ENCODE assay signal across 24 cellular contexts in genomic region chr7:131338990-131339389, GRCh38. TPM values are rescaled to one million over a fixed set of nuclear protein-coding genes. Genes with fewer than 3 reads are reported as not detected.
DNase-seq lines count a peak whose midpoint lies in the region; ATAC-seq, FAIRE-seq and TF ChIP-seq lines count a peak whose summit lies in the region.
"Had no signal": no experiment of that assay in that cellular context is flagged by ENCODE, and none has a peak within 500 bp of the region (broad histone marks: within the 10 kb centered on the region; RNA-seq: fewer than 3 reads in every experiment).

No MANE protein-coding gene starts in this region.

- peaks cover 14% of the 10 kb centered on the region for H3K4me1 ChIP-seq in HepG2 (ENCODE audit: insufficient read depth, low read length)
- peaks cover 0 to 22% (median 0%) of the 10 kb centered on the region in 4 donors for H3K4me1 ChIP-seq in right lobe of liver
- no peaks in the 10 kb centered on the region for H3K4me1 ChIP-seq in hepatocyte (ENCODE audit: insufficient read depth)
- peaks cover 2% of the 10 kb centered on the region in 2 donors for H3K4me1 ChIP-seq in small intestine (ENCODE audit: control insufficient read depth in 2 of 2, insufficient read depth in 1 of 2, low read depth in 1 of 2, low read length in 1 of 2)
- H3K4me1 ChIP-seq: A549, BE2C had no signal

- no peak overlapping the region for H3K4me3 ChIP-seq in HepG2 (replicated peaks in 1 of 3; ENCODE audit: insufficient read depth in 1 of 3, low read depth in 2 of 3, low read length in 3 of 3)
- no peak overlapping the region for H3K4me3 ChIP-seq in right lobe of liver
- H3K4me3 ChIP-seq in hepatocyte, result no peak overlapping the region
- no peak overlapping the region for H3K4me3 ChIP-seq in small intestine (ENCODE audit: low read depth in 1 of 2, low read length in 2 of 2)
- H3K4me3 ChIP-seq: A549; BLaER1 treated with 17β-estradiol and CSF1 and Interleukin-3, amounts not matched to agents 10 nM and 100 nM; GM12878; GM23248 had no signal

- TF ChIP-seq EP300 in HepG2 (IDR thresholded peaks at IDR 0.05; ENCODE audit: low read depth in 2 of 2, low read length in 2 of 2), result no peak
- TF ChIP-seq EP300 in HepG2 (CRISPR knock-in tag; IDR thresholded peaks at IDR 0.05; ENCODE audit: borderline replicate concordance), result no peak

- H3K27ac ChIP-seq in HepG2 (ENCODE audit: extremely low read length, insufficient read depth, low read length) (no peak overlapping the region), right lobe of liver (no peak overlapping the region), hepatocyte (peak overlapping the region; percentile 25), small intestine (ENCODE audit: low read depth in 1 of 2, low read length in 1 of 2) (peak overlapping the region in 1 of 2 donors; percentile 60)
- H3K27ac ChIP-seq: 22Rv1; A549; BLaER1 treated with 17β-estradiol and CSF1 and Interleukin-3, amounts not matched to agents 10 nM and 100 nM; GM23248 had no signal

- H2AFZ ChIP-seq in HepG2 (ENCODE audit: low read length), result no peak overlapping the region
- H2AFZ ChIP-seq in hepatocyte, result no peak overlapping the region
- H2AFZ ChIP-seq: GM23248 had no signal

- H3K79me2 ChIP-seq in HepG2 (ENCODE audit: insufficient read depth, low read length) (peaks cover 97% of the 10 kb centered on the region), hepatocyte (peaks cover 100% of the 10 kb centered on the region)

- H4K20me1 ChIP-seq in HepG2 (ENCODE audit: insufficient read depth, low read length) (peaks cover 50% of the 10 kb centered on the region), hepatocyte (ENCODE audit: insufficient read depth, poor library complexity, severe bottlenecking) (peaks cover 41% of the 10 kb centered on the region)

- FAIRE-seq in HepG2 (lab: Jason Lieb, UNC), result no peak
- peak; percentile 55 for FAIRE-seq in small intestine (lab: Jason Lieb, UNC)
- FAIRE-seq: GM12878, GM19239, H1 had no signal

- H3K9me2 ChIP-seq in hepatocyte (replicated peaks; ENCODE audit: insufficient read depth), result no peaks in the 10 kb centered on the region

- intact Hi-C loops in HepG2 (cut with micrococcal nuclease; ENCODE audit: unreplicated experiment), result no loop called here
- intact Hi-C loops in right lobe of liver (cut with DNase I), result no loop called here

- no peak overlapping the region for H3K9ac ChIP-seq in HepG2 (ENCODE audit: insufficient read depth, low read depth, low read length)
- H3K9ac ChIP-seq: BLaER1 treated with 17β-estradiol and CSF1 and Interleukin-3, amounts not matched to agents 10 nM and 100 nM; GM23248 had no signal

- in situ Hi-C loops in HepG2 (cut with HindIII; ENCODE audit: extremely low pct_ligation_motif_present, low pct_unique_long_range_greater_than_20kb), result no loop called here

- CTCF ChIA-PET in HepG2 (lab: Yijun Ruan, JAX; ENCODE audit: low intra/inter-chr PET ratio, low total read pairs), result no interaction called here

- H3K4me2 ChIP-seq in HepG2 (ENCODE audit: low read depth, low read length) (no peak overlapping the region), hepatocyte (peak overlapping the region; percentile 22)
- H3K4me2 ChIP-seq: A549; BLaER1 treated with 17β-estradiol and CSF1 and Interleukin-3, amounts not matched to agents 10 nM and 100 nM had no signal

- TF ChIP-seq RAD21 in HepG2 (CRISPR knock-in tag; IDR thresholded peaks at IDR 0.05), result no peak

- BruUV-seq in HepG2 (replicated peaks; lab: Mats Ljungman, UMichigan), result no TSS peak

- H3K27me3 ChIP-seq in HepG2 (ENCODE audit: control insufficient read depth in 1 of 2, insufficient read depth in 2 of 2, low read length in 2 of 2) (no peaks in the 10 kb centered on the region), right lobe of liver (no peaks in the 10 kb centered on the region), hepatocyte (no peaks in the 10 kb centered on the region), small intestine (ENCODE audit: control insufficient read depth in 2 of 2, insufficient read depth in 2 of 2, low read length in 2 of 2) (no peaks in the 10 kb centered on the region)
- H3K27me3 ChIP-seq: BE2C; BLaER1 treated with 17β-estradiol and CSF1 and Interleukin-3, amounts not matched to agents 10 nM and 100 nM had no signal

- POLR2A ChIA-PET in HepG2 (lab: Yijun Ruan, JAX), result no interaction called here

- 96% methylated on average over 2 of the region's 2 CpGs for WGBS in HepG2 (ENCODE audit: low lambda C conversion rate)
- 93% methylated on average over 2 of the region's 2 CpGs for WGBS in right lobe of liver (ENCODE audit: insufficient coverage, low coverage, low lambda C conversion rate, missing lambda C conversion rate)
- 83% methylated on average over 2 of the region's 2 CpGs for WGBS in hepatocyte (ENCODE audit: low lambda C conversion rate, missing lambda C conversion rate)
- WGBS in small intestine, 3 donors, result 31 to 65% (median 48%) methylated on average over 2 of the region's 2 CpGs

- no peak for TF ChIP-seq CTCF in HepG2 (CRISPR knock-in tag; IDR thresholded peaks at IDR 0.05)
- TF ChIP-seq CTCF in right lobe of liver (IDR thresholded peaks at IDR 0.05), result no peak
- no peak for TF ChIP-seq CTCF in hepatocyte (IDR thresholded peaks at IDR 0.05; ENCODE audit: poor library complexity)

- no peak for DNase-seq in HepG2 (ENCODE audit: low spot score)
- no peak for DNase-seq in right lobe of liver
- DNase-seq in hepatocyte (ENCODE audit: low spot score), result no peak
- DNase-seq in small intestine, result peak; percentile 82
- DNase-seq in amygdala (lab: John Stamatoyannopoulos, UW), result no peak
- DNase-seq in mucosa of gallbladder (ENCODE audit: low spot score), result no peak
- DNase-seq: ACHN; AML-193; BE2C; CD4-positive, alpha-beta T cell; CD8-positive, alpha-beta memory T cell; DMS 273 treated with DMSO at 0.1 percent for 48 hours; DMS79; EL; GDM1; GM23248; H9 had no signal

- H3K9me3 ChIP-seq in HepG2 (ENCODE audit: low read length), result peaks cover 16% of the 10 kb centered on the region
- peaks cover 0 to 5% (median 0%) of the 10 kb centered on the region in 4 donors for H3K9me3 ChIP-seq in right lobe of liver
- H3K9me3 ChIP-seq in hepatocyte (ENCODE audit: low read depth), result peaks cover 15% of the 10 kb centered on the region
- H3K9me3 ChIP-seq in small intestine (ENCODE audit: control insufficient read depth, low read depth), result no peaks in the 10 kb centered on the region

- peaks cover 0 to 15% of the 10 kb centered on the region in 2 experiments; a peak in 2 of 5 replicates for H3K36me3 ChIP-seq in HepG2 (replicated peaks in 1 of 2; ENCODE audit: control insufficient read depth in 1 of 2, insufficient read depth in 2 of 2, low read length in 2 of 2)
- no peaks in the 10 kb centered on the region for H3K36me3 ChIP-seq in right lobe of liver
- H3K36me3 ChIP-seq in hepatocyte (replicated peaks; ENCODE audit: insufficient read depth, low read depth), result no peaks in the 10 kb centered on the region
- no peaks in the 10 kb centered on the region for H3K36me3 ChIP-seq in small intestine (ENCODE audit: control insufficient read depth in 2 of 2, insufficient read depth in 2 of 2, low read length in 2 of 2)

- TF ChIP-seq POLR2A in HepG2 (IDR thresholded peaks at IDR 0.05; ENCODE audit: insufficient read depth in 1 of 2, low read depth in 2 of 2, low read length in 2 of 2) (no peak), right lobe of liver (IDR thresholded peaks at IDR 0.05) (no peak)

- no peak for ATAC-seq in HepG2
- ATAC-seq in right lobe of liver, result no peak
- ATAC-seq: A549, GM12878, HCT116 had no signal

TF ChIP-seq in HepG2, 621 proteins besides CTCF, POLR2A, EP300 and RAD21 (continues in another document):
- TF ChIP-seq ZNF143 (CRISPR knock-in tag; IDR thresholded peaks at IDR 0.05) (no peak), ZNF766 (CRISPR knock-in tag; IDR thresholded peaks at IDR 0.05; ENCODE audit: borderline replicate concordance) (no peak)

RNA-seq across cellular contexts. Expression of gene MKLN1, which starts 11.3 kb away (rescaled TPM):
- total RNA-seq in HepG2 (2016; rRNA removed; fragmentation: Illumina TruSeq; extraction: Trizol) (43.5 and 75.4 TPM in 2 replicates), right lobe of liver (10 to 100 TPM; 24.0 to 39.6 (median 35.1) TPM), hepatocyte (59.3 and 70.5 TPM in 2 replicates), mucosa of gallbladder (49.6 TPM)
- total RNA-seq in HepG2 (2016; cell fraction: cytosol; rRNA removed; fragmentation: Illumina TruSeq; extraction: Trizol; ENCODE audit: low read depth), result 196 and 227 TPM in 2 replicates
- 44.4 and 68.0 TPM in 2 replicates for total RNA-seq in HepG2 (2016; cell fraction: insoluble cytoplasmic fraction; rRNA removed; fragmentation: Illumina TruSeq; extraction: Trizol)
- 54.9 and 65.8 TPM in 2 replicates for total RNA-seq in HepG2 (2016; cell fraction: membrane; rRNA removed; fragmentation: Illumina TruSeq; extraction: Trizol)
- total RNA-seq in HepG2 (2016; cell fraction: nucleus; rRNA removed; fragmentation: Illumina TruSeq; extraction: Trizol), result 58.0 and 68.3 TPM in 2 replicates
- polyA plus RNA-seq in HepG2 (2011; rRNA removed) (32.3 and 33.6 TPM in 2 replicates), hepatocyte (33.8 and 39.8 TPM in 2 replicates), small intestine (10 to 100 TPM in 2 of 3 donors, 1 to 10 TPM in 1; 7.9 to 18.1 (median 17.6) TPM)
- 14.1 and 18.4 TPM in 2 replicates for polyA plus RNA-seq in HepG2 (2011; cell fraction: cytosol; rRNA removed)
- polyA plus RNA-seq in HepG2 (2011; cell fraction: nucleus; rRNA removed), result 25.8 and 30.7 TPM in 2 replicates
- 21.2 and 22.6 TPM in 2 replicates for polyA plus RNA-seq in HepG2 (2012)
- 3.1 and 4.1 TPM in 2 replicates for polyA plus RNA-seq in HepG2 (2016; cell fraction: cytosol; fragmentation: Illumina TruSeq; extraction: Trizol; ENCODE audit: low read depth)
- polyA plus RNA-seq in HepG2 (2016; cell fraction: insoluble cytoplasmic fraction; fragmentation: Illumina TruSeq; extraction: Trizol; ENCODE audit: low read depth), result 37.1 and 39.7 TPM in 2 replicates
- 7.0 and 7.1 TPM in 2 replicates for polyA plus RNA-seq in HepG2 (2016; cell fraction: membrane; fragmentation: Illumina TruSeq; extraction: Trizol; ENCODE audit: low read depth)
- polyA plus RNA-seq in HepG2 (2016; cell fraction: nucleus; fragmentation: Illumina TruSeq; extraction: Trizol; ENCODE audit: insufficient read depth, low read depth), result 28.0 and 32.6 TPM in 2 replicates
- polyA minus RNA-seq in HepG2 (2011; rRNA and poly(A)+ RNA removed; ENCODE audit: low replicate concordance), result 115 and 131 TPM in 2 replicates
- 49.2 and 66.9 TPM in 2 replicates for polyA minus RNA-seq in HepG2 (2011; cell fraction: cytosol; rRNA and poly(A)+ RNA removed)
- polyA minus RNA-seq in HepG2 (2011; cell fraction: nucleus; rRNA and poly(A)+ RNA removed), result 192 and 216 TPM in 2 replicates
